8 cellular contexts compared by ENCODE assay signal in the genomic region with DNA sequence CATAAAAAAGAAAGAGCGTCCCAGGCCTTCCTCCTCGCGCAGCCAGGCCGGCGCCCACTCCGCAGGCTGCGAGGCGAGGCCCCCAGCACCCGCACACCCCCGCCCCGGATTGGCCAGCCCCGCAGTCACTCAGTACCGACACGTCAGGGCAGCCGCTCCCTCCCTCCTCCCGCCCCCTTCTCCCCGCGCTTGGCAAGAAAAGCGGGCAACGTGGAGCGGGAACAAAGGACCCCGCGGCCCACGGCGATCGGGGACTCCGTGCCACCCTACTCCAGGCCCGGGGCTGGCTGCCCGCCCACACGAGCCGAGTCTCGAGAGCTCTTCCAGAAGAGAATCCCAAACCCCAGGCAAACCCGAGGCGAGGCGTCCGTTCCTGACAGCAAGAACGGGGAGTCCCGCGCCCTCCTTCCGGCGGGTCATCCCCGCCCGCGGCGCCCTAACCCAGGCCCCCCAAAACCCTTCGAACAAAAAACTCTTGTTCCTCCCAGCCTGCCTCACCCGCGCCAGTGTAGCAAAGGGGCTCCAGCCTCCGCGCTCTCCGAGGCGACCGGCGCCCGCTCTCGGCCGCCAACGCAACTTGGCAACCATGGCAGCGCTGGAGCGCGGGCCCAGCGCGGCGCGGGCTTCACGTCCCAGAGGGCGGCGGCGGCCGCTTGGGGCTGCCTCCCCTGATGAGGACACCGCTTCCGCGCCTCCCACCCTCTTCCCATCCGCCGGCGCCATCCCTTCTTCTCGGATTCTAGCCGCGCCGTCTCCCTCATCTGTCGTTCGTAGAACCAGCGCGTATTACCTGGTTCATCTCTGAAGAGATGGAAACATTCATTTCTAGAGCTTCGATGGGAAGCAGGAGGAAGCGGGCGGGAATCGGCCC. TPM values are rescaled to one million over a fixed set of nuclear protein-coding genes. Genes with fewer than 3 reads are reported as not detected.
DNase-seq lines count a peak whose midpoint lies in the region; ATAC-seq and TF ChIP-seq lines count a peak whose summit lies in the region.

No MANE protein-coding gene starts in this region.

- H3K27ac ChIP-seq in ectodermal cell (ENCODE audit: insufficient read depth, low read depth, low read length, poor library complexity, severe bottlenecking), result peak overlapping the region; percentile 91

- WGBS in ectodermal cell, 2 experiments, result 0% methylated on average over 88 of the region's 88 CpGs

- H3K4me1 ChIP-seq in ectodermal cell (ENCODE audit: control insufficient read depth, insufficient read depth, low read length), result peaks cover 5% of the 10 kb centered on the region

- TF ChIP-seq CTCF in CD14-positive monocyte (IDR thresholded peaks at IDR 0.05), result no peak

- H3K4me3 Mint-ChIP-seq in CD14-positive monocyte, result peak overlapping the region; percentile 92 to 98
- peak overlapping the region; percentile 90 for H3K4me3 Mint-ChIP-seq in activated CD8-positive, alpha-beta T cell treated with anti-CD3 and anti-CD28 coated beads, Interleukin-2, amount 10 ng/mL, durations not matched to agents 7 days and 5 days

- intact Hi-C loops in CD14-positive monocyte (cut with micrococcal nuclease), result loop anchor here (2.0 to 10.0 kb wide), 5 partner anchors 56 to 358 kb away; a partner anchor contains a TSS

- POLR2A ChIA-PET in activated CD8-positive, alpha-beta T cell treated with anti-CD3 and anti-CD28 coated beads, Interleukin-2, amount 10 ng/mL, durations not matched to agents 7 days and 5 days (lab: Charles Lee), result interaction anchor here (0.6 to 4.4 kb wide), 43 partner anchors 10 to 377 kb away, joined by 3 to 87 read pairs (median 4); a partner anchor contains a TSS

- CTCF ChIA-PET in activated CD8-positive, alpha-beta T cell treated with anti-CD3 and anti-CD28 coated beads, Interleukin-2, amount 10 ng/mL, durations not matched to agents 7 days and 5 days (lab: Charles Lee), result interaction anchor here (0.7 to 4.8 kb wide), 31 partner anchors 10 to 386 kb away, joined by 3 to 66 read pairs (median 5); a partner anchor contains a TSS

- H3K4me1 Mint-ChIP-seq in CD14-positive monocyte, result peaks cover 54% of the 10 kb centered on the region
- peaks cover 57% of the 10 kb centered on the region for H3K4me1 Mint-ChIP-seq in activated CD8-positive, alpha-beta T cell treated with anti-CD3 and anti-CD28 coated beads, Interleukin-2, amount 10 ng/mL, durations not matched to agents 7 days and 5 days (ENCODE audit: low read depth)

- peaks cover 0 to 7% (median 4%) of the 10 kb centered on the region in 7 donors for H3K9me3 Mint-ChIP-seq in CD14-positive monocyte
- peaks cover 9% of the 10 kb centered on the region for H3K9me3 Mint-ChIP-seq in activated CD8-positive, alpha-beta T cell treated with anti-CD3 and anti-CD28 coated beads, Interleukin-2, amount 10 ng/mL, durations not matched to agents 7 days and 5 days (ENCODE audit: insufficient read depth)

- DNase-seq in CD14-positive monocyte (ENCODE audit: low spot score) (peak; percentile 90), NCI-H774 (lab: John Stamatoyannopoulos, UW) (peak; percentile 86), medulla oblongata (ENCODE audit: extremely low spot score) (peak; percentile 96)
- DNase-seq in activated CD8-positive, alpha-beta T cell treated with anti-CD3 and anti-CD28 coated beads, Interleukin-2, amount 10 ng/mL, durations not matched to agents 7 days and 5 days, result peak; percentile 94
- peak; percentile 76 to 90 (median 86) for DNase-seq in stimulated activated CD4-positive, alpha-beta T cell treated with anti-CD3 and anti-CD28 coated beads, TNF-alpha, amount 100 ng/mL, for 4 hours (ENCODE audit: low read depth in 3 of 3)

- H3K36me3 Mint-ChIP-seq in CD14-positive monocyte, result peaks cover 2 to 10% of the 10 kb centered on the region in 2 donors
- H3K36me3 Mint-ChIP-seq in activated CD8-positive, alpha-beta T cell treated with anti-CD3 and anti-CD28 coated beads, Interleukin-2, amount 10 ng/mL, durations not matched to agents 7 days and 5 days (ENCODE audit: low read depth), result peaks cover 63% of the 10 kb centered on the region

- H3K4me3 ChIP-seq in ectodermal cell (ENCODE audit: insufficient read depth, low read depth, low read length), result peak overlapping the region; percentile 90

- peak; percentile 50 for ATAC-seq in GM19328 (IDR thresholded peaks at IDR 0.05; ENCODE audit: unreplicated experiment)
- peak; percentile 24 for ATAC-seq in HG03469 (IDR thresholded peaks at IDR 0.05; ENCODE audit: unreplicated experiment)
- ATAC-seq in activated CD8-positive, alpha-beta T cell treated with anti-CD3 and anti-CD28 coated beads, Interleukin-2, amount 10 ng/mL, durations not matched to agents 7 days and 5 days, result peak; percentile 46

- peaks cover 4% of the 10 kb centered on the region for H3K36me3 ChIP-seq in ectodermal cell (ENCODE audit: control insufficient read depth, insufficient read depth, low read length)

- no peaks in the 10 kb centered on the region for H3K27me3 ChIP-seq in ectodermal cell (ENCODE audit: control insufficient read depth, insufficient read depth, low read length, poor library complexity, severe bottlenecking)

- H3K27ac Mint-ChIP-seq in CD14-positive monocyte, result peak overlapping the region; percentile 99 to 100 (median 100)
- H3K27ac Mint-ChIP-seq in activated CD8-positive, alpha-beta T cell treated with anti-CD3 and anti-CD28 coated beads, Interleukin-2, amount 10 ng/mL, durations not matched to agents 7 days and 5 days, result peak overlapping the region; percentile 94

- H3K9me3 ChIP-seq in ectodermal cell (ENCODE audit: control insufficient read depth, low read length), result no peaks in the 10 kb centered on the region

- H3K27me3 Mint-ChIP-seq in CD14-positive monocyte (ENCODE audit: low read depth in 3 of 3), result no peaks in the 10 kb centered on the region
- no peaks in the 10 kb centered on the region for H3K27me3 Mint-ChIP-seq in activated CD8-positive, alpha-beta T cell treated with anti-CD3 and anti-CD28 coated beads, Interleukin-2, amount 10 ng/mL, durations not matched to agents 7 days and 5 days (ENCODE audit: low read depth)

RNA-seq across cellular contexts. Expression of a gene that starts 0.6 kb away (rescaled TPM):
- 10 to 100 TPM; 50.9 to 69.2 TPM for polyA plus RNA-seq in CD14-positive monocyte
- total RNA-seq in activated CD8-positive, alpha-beta T cell treated with anti-CD3 and anti-CD28 coated beads, Interleukin-2, amount 10 ng/mL, durations not matched to agents 7 days and 5 days, result 100 to 1,000 TPM; 216 to 234 TPM
- polyA plus RNA-seq in ectodermal cell (2013, experiment 1 of 4), result 159 TPM
- polyA plus RNA-seq in ectodermal cell (2013, experiment 2 of 4), result 171 TPM
- polyA plus RNA-seq in ectodermal cell (2013, experiment 3 of 4), result 111 TPM
- polyA plus RNA-seq in ectodermal cell (2013, experiment 4 of 4), result 116 TPM

Comparison
In these comparisons a context has a peak if more than half of its experiments do, and no peak if none do; other contexts are left out.
1. Peak in every context shown above with its lines: DNase-seq, ATAC-seq, H3K4me3 ChIP-seq and H3K27ac ChIP-seq.